15 cellular contexts compared by ENCODE assay signal in genomic region chr17:11853321-11854151, GRCh38.
DNase-seq lines count a peak whose midpoint lies in the region; ATAC-seq and FAIRE-seq lines count a peak whose summit lies in the region.
"Had no signal": no experiment of that assay in that cellular context is flagged by ENCODE, and none has a peak within 500 bp of the region (broad histone marks: within the 10 kb centered on the region; RNA-seq: fewer than 3 reads in every experiment).

No MANE protein-coding gene starts in this region.

- intact Hi-C loops in Right ventricle myocardium inferior (cut with DNase I) (no loop called here), cardiac septum (cut with DNase I) (no loop called here), aorta (cut with DNase I) (no loop called here)

- no peaks in the 10 kb centered on the region for H3K27me3 ChIP-seq in aorta (ENCODE audit: control insufficient read depth in 1 of 2, insufficient read depth in 2 of 2, low read length in 1 of 2)
- H3K27me3 ChIP-seq: tibial artery had no signal

- no peak overlapping the region for H3K4me3 ChIP-seq in aorta (ENCODE audit: low read length in 2 of 2)
- H3K4me3 ChIP-seq: PC-9, tibial artery had no signal

- ATAC-seq in Right ventricle myocardium inferior = peak; percentile 80
- peak; percentile 68 for ATAC-seq in aorta (ENCODE audit: low FRiP score)

- H3K36me3 ChIP-seq in aorta (ENCODE audit: control insufficient read depth in 1 of 2, insufficient read depth in 2 of 2, low read length in 1 of 2) = no peaks in the 10 kb centered on the region
- H3K36me3 ChIP-seq: tibial artery had no signal

- H3K9me3 ChIP-seq in aorta (ENCODE audit: control insufficient read depth, low read length) = no peaks in the 10 kb centered on the region
- H3K9me3 ChIP-seq: tibial artery had no signal

- H3K4me1 ChIP-seq in aorta (ENCODE audit: control insufficient read depth in 1 of 2, insufficient read depth in 2 of 2, low read length in 2 of 2) = peaks cover 0 to 2% of the 10 kb centered on the region in 2 donors

- no peak for DNase-seq in Right ventricle myocardium inferior (ENCODE audit: missing footprints)
- DNase-seq in cardiac septum (ENCODE audit: low spot score) = no peak
- peak; percentile 18 to 49 for DNase-seq in frontal cortex (ENCODE audit: low spot score in 2 of 2)
- peak; percentile 7 for DNase-seq in middle frontal gyrus (ENCODE audit: extremely low spot score, low spot score)
- no peak for DNase-seq in aorta
- DNase-seq in activated T-cell treated with anti-CD3 and anti-CD28 coated beads, Interleukin-2, amount 50 U/mL, for 1 hour = no peak
- no peak for DNase-seq in NCI-H1436 treated with DMSO at 0.1 percent for 48 hours (lab: John Stamatoyannopoulos, UW)
- DNase-seq in NCI-H146 treated with DMSO at 0.1 percent for 48 hours (lab: John Stamatoyannopoulos, UW; ENCODE audit: unreplicated experiment) = no peak
- DNase-seq: 8988T; activated CD4-positive, alpha-beta T cell treated with anti-CD3 and anti-CD28 coated beads, Interleukin-2, amount 50 U/mL, for 1 hour; cortex of kidney; NCI-H446; PC-9; tibial artery had no signal

- no peak for FAIRE-seq in frontal cortex (lab: Jason Lieb, UNC)
- FAIRE-seq: D721Med had no signal

- 45 to 53% methylated on average over 11 of the region's 11 CpGs for WGBS in aorta, 2 donors

- H3K27ac ChIP-seq in aorta (ENCODE audit: low read depth in 1 of 2, low read length in 2 of 2) = no peak overlapping the region
- H3K27ac ChIP-seq: PC-9, tibial artery had no signal

Comparison
In these comparisons a context has a peak if more than half of its experiments do, and no peak if none do; other contexts are left out.
1. DNase-seq: peak in frontal cortex (2 of 2) and middle frontal gyrus (single experiment); none in Right ventricle myocardium inferior (single experiment), cardiac septum (single experiment), aorta (0 of 2), activated T-cell treated with anti-CD3 and anti-CD28 coated beads, Interleukin-2, amount 50 U/mL, for 1 hour (single experiment), NCI-H1436 treated with DMSO at 0.1 percent for 48 hours (single experiment) and NCI-H146 treated with DMSO at 0.1 percent for 48 hours (single experiment).